ENCODE assay signal across 10 cellular contexts in genomic region chr14:68211421-68211820, GRCh38.
DNase-seq lines count a peak whose midpoint lies in the region; TF ChIP-seq lines count a peak whose summit lies in the region.
"Had no signal": no experiment of that assay in that cellular context is flagged by ENCODE, and none has a peak within 500 bp of the region (broad histone marks: within the 10 kb centered on the region; RNA-seq: fewer than 3 reads in every experiment).

No MANE protein-coding gene starts in this region.

- H3K27ac ChIP-seq in stomach smooth muscle (ENCODE audit: low read length) = peak overlapping the region; percentile 56
- H3K27ac ChIP-seq: neutrophil had no signal

- no peak overlapping the region for H3K9ac ChIP-seq in stomach smooth muscle (ENCODE audit: low read length in 2 of 2)

- H3K4me1 ChIP-seq in stomach smooth muscle (ENCODE audit: control insufficient read depth, insufficient read depth, low read length) (peaks cover 12% of the 10 kb centered on the region), BE2C (no peaks in the 10 kb centered on the region)

- TF ChIP-seq CTCF in BE2C (IDR thresholded peaks at IDR 0.05; ENCODE audit: low read depth, low read length) = no peak
- no peak for TF ChIP-seq CTCF in lower leg skin (IDR thresholded peaks at IDR 0.05)

- peaks cover 10% of the 10 kb centered on the region for H3K9me3 Mint-ChIP-seq in activated CD4-positive, alpha-beta T cell treated with anti-CD3 and anti-CD28 coated beads, Interleukin-2, amount 10 ng/mL, durations not matched to agents 24 days and 14 days
- no peaks in the 10 kb centered on the region for H3K9me3 Mint-ChIP-seq in activated T-helper 1 cell treated with anti-CD3 and anti-CD28 coated beads, Interleukin-12 subunit alpha, Interleukin-12 subunit beta, Interleukin-2, Interleukin-4 antibody, amounts not matched to agents 30 ng/mL and 10 ng/mL and 1 ng/mL, durations not matched to agents 14 hours and 24 hours and 36 hours
- H3K9me3 Mint-ChIP-seq in immature natural killer cell = no peaks in the 10 kb centered on the region

- intact Hi-C loops in activated CD4-positive, alpha-beta T cell treated with anti-CD3 and anti-CD28 coated beads, Interleukin-2, amount 10 ng/mL, durations not matched to agents 24 days and 14 days (cut with micrococcal nuclease) = loop anchor here (1.0 to 5.0 kb wide), 5 partner anchors 21 to 1401 kb away; partner anchors contain the start of genes PALS1 and SUSD6
- intact Hi-C loops in activated T-helper 1 cell treated with anti-CD3 and anti-CD28 coated beads, Interleukin-12 subunit alpha, Interleukin-12 subunit beta, Interleukin-2, Interleukin-4 antibody, amounts not matched to agents 30 ng/mL and 10 ng/mL and 1 ng/mL, durations not matched to agents 14 hours and 24 hours and 36 hours (cut with micrococcal nuclease) = loop anchor here (1.0 to 5.0 kb wide), 6 partner anchors 21 to 583 kb away; no protein-coding TSS in a partner anchor
- intact Hi-C loops in lower leg skin (cut with DNase I; ENCODE audit: low total_unique reads) = no loop called here

- no peaks in the 10 kb centered on the region for H3K9me3 ChIP-seq in stomach smooth muscle (ENCODE audit: control insufficient read depth in 2 of 2, low read length in 2 of 2)
- no peaks in the 10 kb centered on the region for H3K9me3 ChIP-seq in BE2C
- H3K9me3 ChIP-seq: neutrophil had no signal

- peak overlapping the region in 1 of 2 donors; percentile 55 for H3K4me3 ChIP-seq in stomach smooth muscle (ENCODE audit: low read length in 2 of 2)
- H3K4me3 ChIP-seq in BE2C (ENCODE audit: low read depth, low read length) = no peak overlapping the region
- H3K4me3 ChIP-seq in lower leg skin (ENCODE audit: low read depth, poor library complexity, severe bottlenecking) = no peak overlapping the region

- no peak for TF ChIP-seq POLR2A in lower leg skin (IDR thresholded peaks at IDR 0.05)

- no peak for DNase-seq in activated CD4-positive, alpha-beta T cell treated with anti-CD3 and anti-CD28 coated beads, Interleukin-2, amount 10 ng/mL, durations not matched to agents 24 days and 14 days
- DNase-seq in activated CD4-positive, alpha-beta T cell treated with anti-CD3 and anti-CD28 coated beads, Interleukin-2, amount 50 U/mL, for 4 hours = no peak
- no peak for DNase-seq in activated T-helper 1 cell treated with anti-CD3 and anti-CD28 coated beads, Interleukin-12 subunit alpha, Interleukin-12 subunit beta, Interleukin-2, Interleukin-4 antibody, amounts not matched to agents 30 ng/mL and 10 ng/mL and 1 ng/mL, durations not matched to agents 14 hours and 24 hours and 36 hours (ENCODE audit: low spot score)
- no peak for DNase-seq in immature natural killer cell
- DNase-seq in BE2C = no peak
- no peak for DNase-seq in DMS 273 treated with DMSO at 0.1 percent for 48 hours (lab: John Stamatoyannopoulos, UW)
- DNase-seq in lower leg skin (ENCODE audit: low spot score in 2 of 2) = no peak
- DNase-seq: NCI-H1930 had no signal

- H3K36me3 Mint-ChIP-seq in activated CD4-positive, alpha-beta T cell treated with anti-CD3 and anti-CD28 coated beads, Interleukin-2, amount 10 ng/mL, durations not matched to agents 24 days and 14 days (ENCODE audit: low read depth) = peaks cover 2% of the 10 kb centered on the region
- H3K36me3 Mint-ChIP-seq in activated T-helper 1 cell treated with anti-CD3 and anti-CD28 coated beads, Interleukin-12 subunit alpha, Interleukin-12 subunit beta, Interleukin-2, Interleukin-4 antibody, amounts not matched to agents 30 ng/mL and 10 ng/mL and 1 ng/mL, durations not matched to agents 14 hours and 24 hours and 36 hours (ENCODE audit: low read depth) = no peaks in the 10 kb centered on the region
- H3K36me3 Mint-ChIP-seq in immature natural killer cell = no peaks in the 10 kb centered on the region

- no peak overlapping the region for H3K4me3 Mint-ChIP-seq in activated CD4-positive, alpha-beta T cell treated with anti-CD3 and anti-CD28 coated beads, Interleukin-2, amount 10 ng/mL, durations not matched to agents 24 days and 14 days
- H3K4me3 Mint-ChIP-seq in activated T-helper 1 cell treated with anti-CD3 and anti-CD28 coated beads, Interleukin-12 subunit alpha, Interleukin-12 subunit beta, Interleukin-2, Interleukin-4 antibody, amounts not matched to agents 30 ng/mL and 10 ng/mL and 1 ng/mL, durations not matched to agents 14 hours and 24 hours and 36 hours = no peak overlapping the region
- peak overlapping the region in 4 of 5 donors; percentile 86 to 94 (median 89) for H3K4me3 Mint-ChIP-seq in immature natural killer cell

- H3K27me3 Mint-ChIP-seq in activated CD4-positive, alpha-beta T cell treated with anti-CD3 and anti-CD28 coated beads, Interleukin-2, amount 10 ng/mL, durations not matched to agents 24 days and 14 days = no peaks in the 10 kb centered on the region
- H3K27me3 Mint-ChIP-seq in activated T-helper 1 cell treated with anti-CD3 and anti-CD28 coated beads, Interleukin-12 subunit alpha, Interleukin-12 subunit beta, Interleukin-2, Interleukin-4 antibody, amounts not matched to agents 30 ng/mL and 10 ng/mL and 1 ng/mL, durations not matched to agents 14 hours and 24 hours and 36 hours (ENCODE audit: insufficient read depth) = no peaks in the 10 kb centered on the region
- peaks cover 5 to 6% (median 6%) of the 10 kb centered on the region in 3 donors for H3K27me3 Mint-ChIP-seq in immature natural killer cell (ENCODE audit: low read depth in 3 of 3)

- H3K27ac Mint-ChIP-seq in activated CD4-positive, alpha-beta T cell treated with anti-CD3 and anti-CD28 coated beads, Interleukin-2, amount 10 ng/mL, durations not matched to agents 24 days and 14 days = peak overlapping the region; percentile 73
- H3K27ac Mint-ChIP-seq in activated T-helper 1 cell treated with anti-CD3 and anti-CD28 coated beads, Interleukin-12 subunit alpha, Interleukin-12 subunit beta, Interleukin-2, Interleukin-4 antibody, amounts not matched to agents 30 ng/mL and 10 ng/mL and 1 ng/mL, durations not matched to agents 14 hours and 24 hours and 36 hours = peak overlapping the region; percentile 57
- peak overlapping the region; percentile 93 to 99 (median 98) for H3K27ac Mint-ChIP-seq in immature natural killer cell

- H3K27me3 ChIP-seq in stomach smooth muscle (ENCODE audit: control insufficient read depth in 1 of 2, insufficient read depth in 2 of 2, low read length in 2 of 2) (no peaks in the 10 kb centered on the region), BE2C (no peaks in the 10 kb centered on the region)
- H3K27me3 ChIP-seq: neutrophil had no signal

- H3K36me3 ChIP-seq in stomach smooth muscle (ENCODE audit: control insufficient read depth in 2 of 2, insufficient read depth in 2 of 2, low read length in 2 of 2) = no peaks in the 10 kb centered on the region
- no peaks in the 10 kb centered on the region for H3K36me3 ChIP-seq in BE2C
- H3K36me3 ChIP-seq: neutrophil had no signal

- peaks cover 45% of the 10 kb centered on the region for H3K4me1 Mint-ChIP-seq in activated CD4-positive, alpha-beta T cell treated with anti-CD3 and anti-CD28 coated beads, Interleukin-2, amount 10 ng/mL, durations not matched to agents 24 days and 14 days
- peaks cover 49% of the 10 kb centered on the region for H3K4me1 Mint-ChIP-seq in activated T-helper 1 cell treated with anti-CD3 and anti-CD28 coated beads, Interleukin-12 subunit alpha, Interleukin-12 subunit beta, Interleukin-2, Interleukin-4 antibody, amounts not matched to agents 30 ng/mL and 10 ng/mL and 1 ng/mL, durations not matched to agents 14 hours and 24 hours and 36 hours (ENCODE audit: low read depth)
- H3K4me1 Mint-ChIP-seq in immature natural killer cell = peaks cover 78 to 88% of the 10 kb centered on the region in 2 donors

- WGBS in lower leg skin, 2 donors = 65 to 71% methylated on average over 2 of the region's 2 CpGs

Comparison
In these comparisons a context has a peak if more than half of its experiments do, and no peak if none do; other contexts are left out.
1. H3K4me3 Mint-ChIP-seq: peak in immature natural killer cell (4 of 5); none in activated CD4-positive, alpha-beta T cell treated with anti-CD3 and anti-CD28 coated beads, Interleukin-2, amount 10 ng/mL, durations not matched to agents 24 days and 14 days (single experiment) and activated T-helper 1 cell treated with anti-CD3 and anti-CD28 coated beads, Interleukin-12 subunit alpha, Interleukin-12 subunit beta, Interleukin-2, Interleukin-4 antibody, amounts not matched to agents 30 ng/mL and 10 ng/mL and 1 ng/mL, durations not matched to agents 14 hours and 24 hours and 36 hours (single experiment).
2. Peak in every context shown above with its lines, with median percentiles within 50 percentile points of each other: H3K27ac Mint-ChIP-seq.